10 cellular contexts compared by ENCODE assay signal in the genomic region with DNA sequence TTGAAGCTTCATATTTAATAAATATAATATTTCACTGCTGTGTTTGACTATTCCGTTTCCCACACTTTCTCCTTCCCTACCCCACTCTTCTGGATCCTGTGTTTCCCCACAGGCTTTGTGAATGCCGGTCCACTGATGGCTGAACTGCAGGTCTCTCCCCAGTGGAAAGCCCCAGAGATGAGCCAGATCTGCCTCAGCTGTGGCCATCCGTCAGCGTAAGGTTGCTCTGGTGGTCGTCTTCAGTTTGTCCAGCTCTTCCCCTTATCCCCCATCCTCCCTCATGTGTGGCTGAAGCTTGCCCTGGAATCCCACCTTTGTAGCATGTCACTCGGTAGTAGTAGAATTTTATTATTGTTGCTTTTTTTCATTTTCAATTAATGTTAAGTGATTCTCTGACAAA. TPM values are rescaled to one million over a fixed set of nuclear protein-coding genes. Genes with fewer than 3 reads are reported as not detected.
DNase-seq lines count a peak whose midpoint lies in the region; ATAC-seq and TF ChIP-seq lines count a peak whose summit lies in the region.
"Had no signal": no experiment of that assay in that cellular context is flagged by ENCODE, and none has a peak within 500 bp of the region (broad histone marks: within the 10 kb centered on the region; RNA-seq: fewer than 3 reads in every experiment).

No MANE protein-coding gene starts in this region.

- intact Hi-C loops in ascending aorta (cut with DNase I): no loop called here
- intact Hi-C loops in natural killer cell (cut with micrococcal nuclease): loop anchor here (1.0 kb wide), 2 partner anchors 9 to 224 kb away; partner anchors contain the start of gene RLF

- no peaks in the 10 kb centered on the region for H3K9me3 ChIP-seq in ascending aorta

- H3K27ac ChIP-seq in ascending aorta: peak overlapping the region; percentile 47 to 79

- H3K27me3 Mint-ChIP-seq in stimulated activated naive CD8-positive, alpha-beta T cell treated with anti-CD3 and anti-CD28 coated beads, Interleukin-15, Interleukin-2, amounts not matched to agents 100 ng/mL and 50 ng/mL, for 24 hours: no peaks in the 10 kb centered on the region
- H3K27me3 Mint-ChIP-seq in natural killer cell (ENCODE audit: low read depth in 2 of 2): no peaks in the 10 kb centered on the region

- H3K4me3 ChIP-seq in ascending aorta: no peak overlapping the region

- no peak for ATAC-seq in stimulated activated naive CD8-positive, alpha-beta T cell treated with anti-CD3 and anti-CD28 coated beads, Interleukin-15, Interleukin-2, amounts not matched to agents 100 U/mL and 50 U/mL, for 24 hours
- ATAC-seq in natural killer cell: no peak
- ATAC-seq in HG03196 (IDR thresholded peaks at IDR 0.05; ENCODE audit: unreplicated experiment): no peak
- no peak for ATAC-seq in GM18909 (IDR thresholded peaks at IDR 0.05; ENCODE audit: poor library complexity, unreplicated experiment)

- H3K36me3 Mint-ChIP-seq in stimulated activated naive CD8-positive, alpha-beta T cell treated with anti-CD3 and anti-CD28 coated beads, Interleukin-15, Interleukin-2, amounts not matched to agents 100 ng/mL and 50 ng/mL, for 24 hours (ENCODE audit: low read depth): peaks cover 47% of the 10 kb centered on the region
- no peaks in the 10 kb centered on the region for H3K36me3 Mint-ChIP-seq in natural killer cell

- peaks cover 0 to 9% of the 10 kb centered on the region in 2 donors for H3K4me1 ChIP-seq in ascending aorta

- peaks cover 98% of the 10 kb centered on the region for H3K4me1 Mint-ChIP-seq in stimulated activated naive CD8-positive, alpha-beta T cell treated with anti-CD3 and anti-CD28 coated beads, Interleukin-15, Interleukin-2, amounts not matched to agents 100 ng/mL and 50 ng/mL, for 24 hours (ENCODE audit: low read depth)
- H3K4me1 Mint-ChIP-seq in natural killer cell: peaks cover 80 to 84% of the 10 kb centered on the region in 2 donors

- peaks cover 0 to 4% of the 10 kb centered on the region in 2 donors for H3K36me3 ChIP-seq in ascending aorta

- H3K27ac Mint-ChIP-seq in stimulated activated naive CD8-positive, alpha-beta T cell treated with anti-CD3 and anti-CD28 coated beads, Interleukin-15, Interleukin-2, amounts not matched to agents 100 ng/mL and 50 ng/mL, for 24 hours: peak overlapping the region; percentile 99
- peak overlapping the region; percentile 98 to 99 for H3K27ac Mint-ChIP-seq in natural killer cell

- H3K4me3 Mint-ChIP-seq in stimulated activated naive CD8-positive, alpha-beta T cell treated with anti-CD3 and anti-CD28 coated beads, Interleukin-15, Interleukin-2, amounts not matched to agents 100 ng/mL and 50 ng/mL, for 24 hours: peak overlapping the region; percentile 86
- peak overlapping the region; percentile 87 for H3K4me3 Mint-ChIP-seq in natural killer cell

- H3K9me3 Mint-ChIP-seq in stimulated activated naive CD8-positive, alpha-beta T cell treated with anti-CD3 and anti-CD28 coated beads, Interleukin-15, Interleukin-2, amounts not matched to agents 100 ng/mL and 50 ng/mL, for 24 hours: no peaks in the 10 kb centered on the region
- no peaks in the 10 kb centered on the region for H3K9me3 Mint-ChIP-seq in natural killer cell

- TF ChIP-seq CTCF in ascending aorta (IDR thresholded peaks at IDR 0.05) (no peak), natural killer cell (IDR thresholded peaks at IDR 0.05) (no peak)

- no peak for DNase-seq in stimulated activated naive CD8-positive, alpha-beta T cell treated with anti-CD3 and anti-CD28 coated beads, Interleukin-15, Interleukin-2, amounts not matched to agents 100 U/mL and 50 U/mL, for 24 hours
- DNase-seq in ascending aorta (ENCODE audit: low spot score in 2 of 2): no peak
- DNase-seq in natural killer cell: no peak
- no peak for DNase-seq in effector CD4-positive, alpha-beta T cell
- DNase-seq in NCI-H1092 treated with DMSO at 0.1 percent for 48 hours (lab: John Stamatoyannopoulos, UW): no peak
- DNase-seq: NCI-H524, posterior cingulate gyrus had no signal

- H3K27me3 ChIP-seq in ascending aorta: no peaks in the 10 kb centered on the region

RNA-seq across cellular contexts. Expression of gene SMAP2, which starts 11.4 kb away (rescaled TPM):
- total RNA-seq in ascending aorta: 33.5 TPM
- 100 to 1,000 TPM in 2 of 3 donors, 10 to 100 TPM in 1; 95.0 to 136 (median 127) TPM for total RNA-seq in natural killer cell
